Comparison of ENCODE assay signal across 11 cellular contexts in genomic region chr5:14269395-14269794, GRCh38.
DNase-seq lines count a peak whose midpoint lies in the region; FAIRE-seq and TF ChIP-seq lines count a peak whose summit lies in the region.
"Had no signal": no experiment of that assay in that cellular context is flagged by ENCODE, and none has a peak within 500 bp of the region (broad histone marks: within the 10 kb centered on the region; RNA-seq: fewer than 3 reads in every experiment).

No MANE protein-coding gene starts in this region.

- H3K9ac ChIP-seq in BLaER1 (no peak overlapping the region), H1 (replicated peaks in 1 of 4; ENCODE audit: extremely low read depth in 1 of 4, low read depth in 3 of 4, low read length in 3 of 4) (no peak overlapping the region)

- H3K4me2 ChIP-seq in BLaER1 (peak overlapping the region; percentile 78), H1 (ENCODE audit: insufficient read depth in 1 of 2, low read depth in 2 of 2, low read length in 2 of 2) (peak overlapping the region; percentile 10 to 50; a peak in 3 of 4 replicates)

- no peak overlapping the region for H3K4me3 ChIP-seq in BLaER1
- peak overlapping the region in 1 of 4 experiments; percentile 25; a peak in 1 of 8 replicates for H3K4me3 ChIP-seq in H1 (ENCODE audit: extremely low read depth in 1 of 4, insufficient read depth in 2 of 4, low read depth in 3 of 4, low read length in 4 of 4)

- no peak overlapping the region for H3K4ac ChIP-seq in H1 (replicated peaks; ENCODE audit: insufficient read length, low read depth, low read length)

- H2AFZ ChIP-seq in H1 (ENCODE audit: low read length) = no peak overlapping the region

- H3K36me3 ChIP-seq in BLaER1 (peaks cover 5% of the 10 kb centered on the region; the same call in 1 of the 2 replicates), H1 (ENCODE audit: control insufficient read depth in 2 of 4, insufficient read depth in 4 of 4, low read length in 3 of 4) (no peaks in the 10 kb centered on the region; a peak in 1 of 8 replicates)

- TF ChIP-seq POLR2A in H1 (IDR thresholded peaks at IDR 0.05; ENCODE audit: control extremely low read depth in 1 of 2, low read depth in 2 of 2, low read length in 2 of 2) = no peak

- CTCF ChIA-PET in H1 (lab: Charles Lee; ENCODE audit: partially characterized antibody) = interaction anchor here (0.8 to 5.4 kb wide), 19 partner anchors 8 to 283 kb away, joined by 3 to 30 read pairs (median 7); partner anchors contain the start of gene TRIO

- peak overlapping the region; percentile 71; the same call in 1 of the 2 replicates for H2BK5ac ChIP-seq in H1 (ENCODE audit: low read depth, low read length)

- H4K91ac ChIP-seq in H1 (replicated peaks; ENCODE audit: insufficient read length, low read length) = no peak overlapping the region

- H2BK15ac ChIP-seq in H1 (ENCODE audit: low read length) = no peak overlapping the region

- H3K14ac ChIP-seq in H1 (ENCODE audit: insufficient read length) = no peak overlapping the region

- no peak overlapping the region for H2BK12ac ChIP-seq in H1 (ENCODE audit: low read depth, low read length)

- no peaks in the 10 kb centered on the region for H3K23me2 ChIP-seq in H1 (ENCODE audit: low read depth, low read length)

- no peaks in the 10 kb centered on the region for H3K27me3 ChIP-seq in BLaER1
- H3K27me3 ChIP-seq in H1 (replicated peaks in 1 of 4; ENCODE audit: control insufficient read depth in 3 of 4, extremely low read depth in 1 of 4, insufficient read depth in 3 of 4, low read length in 3 of 4) = no peaks in the 10 kb centered on the region

- H2AK5ac ChIP-seq in H1 (ENCODE audit: low read depth, low read length) = no peak overlapping the region

- H3K27me3 Mint-ChIP-seq in nephron progenitor cell (ENCODE audit: low read depth, poor library complexity) = peaks cover 3% of the 10 kb centered on the region
- peaks cover 52% of the 10 kb centered on the region for H3K27me3 Mint-ChIP-seq in activated T-cell treated with anti-CD3 and anti-CD28 coated beads, Interleukin-2, amount 50 U/mL, for 24 hours

- no peak overlapping the region for H3K27ac ChIP-seq in BLaER1
- H3K27ac ChIP-seq in H1 (ENCODE audit: low read depth, low read length) = peak overlapping the region; percentile 64; the same call in 1 of the 2 replicates
- H3K27ac ChIP-seq: C4-2B had no signal

- no peak for TF ChIP-seq RAD21 in H1 (IDR thresholded peaks at IDR 0.05 in 1 of 2, conservative IDR thresholded peaks at IDR 0.05 in 1 of 2; ENCODE audit: low read depth in 2 of 2, low read length in 2 of 2)

- no peak overlapping the region for H3K18ac ChIP-seq in H1 (ENCODE audit: extremely low read depth, low read length)

- no peak overlapping the region for H4K8ac ChIP-seq in H1 (ENCODE audit: extremely low read depth, insufficient read depth, low read length)

- TF ChIP-seq CTCF in H1 (IDR thresholded peaks at IDR 0.05; ENCODE audit: control extremely low read depth in 1 of 3, insufficient read depth in 1 of 3, low read depth in 1 of 3, low read length in 3 of 3) (no peak), nephron progenitor cell (IDR thresholded peaks at IDR 0.05) (no peak)

- H2BK20ac ChIP-seq in H1 (ENCODE audit: low read length) = no peak overlapping the region

- no peaks in the 10 kb centered on the region for H3K9me3 Mint-ChIP-seq in nephron progenitor cell
- H3K9me3 Mint-ChIP-seq in activated T-cell treated with anti-CD3 and anti-CD28 coated beads, Interleukin-2, amount 50 U/mL, for 24 hours = no peaks in the 10 kb centered on the region

- H3K4me3 Mint-ChIP-seq in nephron progenitor cell = no peak overlapping the region
- H3K4me3 Mint-ChIP-seq in activated T-cell treated with anti-CD3 and anti-CD28 coated beads, Interleukin-2, amount 50 U/mL, for 24 hours = no peak overlapping the region

- H3K79me1 ChIP-seq in H1 (ENCODE audit: low read depth, low read length) = peaks cover 9% of the 10 kb centered on the region; the same call in 1 of the 2 replicates

- peaks cover 75% of the 10 kb centered on the region for H3K4me1 Mint-ChIP-seq in nephron progenitor cell
- H3K4me1 Mint-ChIP-seq in activated T-cell treated with anti-CD3 and anti-CD28 coated beads, Interleukin-2, amount 50 U/mL, for 24 hours (ENCODE audit: low read depth) = peaks cover 15% of the 10 kb centered on the region

- peaks cover 5% of the 10 kb centered on the region for H3K36me3 Mint-ChIP-seq in nephron progenitor cell (ENCODE audit: low read depth)
- no peaks in the 10 kb centered on the region for H3K36me3 Mint-ChIP-seq in activated T-cell treated with anti-CD3 and anti-CD28 coated beads, Interleukin-2, amount 50 U/mL, for 24 hours (ENCODE audit: low read depth)

- DNase-seq in NCI-H1417 treated with DMSO at 0.1 percent for 48 hours (lab: John Stamatoyannopoulos, UW) (peak; percentile 34), H1 (ENCODE audit: low read depth in 1 of 2, low spot score in 2 of 2) (no peak), nephron progenitor cell (no peak), NOMO-1 (lab: John Stamatoyannopoulos, UW; ENCODE audit: unreplicated experiment in 2 of 2) (no peak), SIG-M5 treated with dmso at 0.1 percent for 504 hours (lab: John Stamatoyannopoulos, UW; ENCODE audit: unreplicated experiment) (no peak), D341Med (ENCODE audit: low spot score) (no peak)
- DNase-seq in activated T-cell treated with anti-CD3 and anti-CD28 coated beads, Interleukin-2, amount 50 U/mL, for 24 hours = no peak
- DNase-seq: activated T-cell treated with anti-CD3 and anti-CD28 coated beads, Interleukin-2, amount 50 U/mL, for 48 hours had no signal

- WGBS in H1 (ENCODE audit: extremely low coverage in 1 of 2, insufficient coverage in 1 of 2, insufficient read length in 1 of 2, insufficient replicate concordance in 2 of 2, low coverage in 1 of 2, low lambda C conversion rate in 2 of 2, missing lambda C conversion rate in 1 of 2), 2 experiments = 31% methylated on average over 2 of the region's 2 CpGs; no CpG with 5 or more reads in 1 of the 2 experiments

- H3K27ac Mint-ChIP-seq in nephron progenitor cell = peak overlapping the region; percentile 95
- H3K27ac Mint-ChIP-seq in activated T-cell treated with anti-CD3 and anti-CD28 coated beads, Interleukin-2, amount 50 U/mL, for 24 hours = no peak overlapping the region

- POLR2A ChIA-PET in H1 (lab: Charles Lee; ENCODE audit: partially characterized antibody) = interaction anchor here (1.0 to 2.4 kb wide), 2 partner anchors 11 to 128 kb away, joined by 5 to 8 read pairs; no protein-coding TSS in a partner anchor

- FAIRE-seq in H1 (lab: Jason Lieb, UNC) = no peak
- FAIRE-seq: TTC549 had no signal

- no peak for TF ChIP-seq EP300 in H1 (IDR thresholded peaks at IDR 0.05; ENCODE audit: borderline replicate concordance in 1 of 2, low read depth in 2 of 2, low read length in 2 of 2)

- H4K20me1 ChIP-seq in BLaER1 (peaks cover 74% of the 10 kb centered on the region), H1 (replicated peaks in 1 of 2; ENCODE audit: control insufficient read depth in 1 of 2, insufficient read depth in 2 of 2, low read length in 2 of 2) (peaks cover 4 to 5% of the 10 kb centered on the region in 2 experiments)

- H4K5ac ChIP-seq in H1 (ENCODE audit: insufficient read length, low read depth, low read length) = no peak overlapping the region

- H2BK120ac ChIP-seq in H1 (replicated peaks; ENCODE audit: low read depth, low read length) = no peak overlapping the region

- H3K9me3 ChIP-seq in BLaER1 (no peaks in the 10 kb centered on the region), H1 (ENCODE audit: insufficient read depth in 2 of 2, low read depth in 1 of 2, low read length in 1 of 2) (no peaks in the 10 kb centered on the region)

- H3K79me2 ChIP-seq in H1 (ENCODE audit: control insufficient read depth in 1 of 2, insufficient read depth in 2 of 2, low read length in 2 of 2) = peaks cover 8 to 84% of the 10 kb centered on the region in 2 experiments; a peak in 3 of 4 replicates

- peaks cover 80% of the 10 kb centered on the region for H3K4me1 ChIP-seq in BLaER1
- peaks cover 9 to 29% (median 20%) of the 10 kb centered on the region in 4 experiments for H3K4me1 ChIP-seq in H1 (replicated peaks in 1 of 4; ENCODE audit: control insufficient read depth in 3 of 4, insufficient read depth in 4 of 4, low read length in 3 of 4)

- no peak overlapping the region for H3K56ac ChIP-seq in H1 (replicated peaks; ENCODE audit: insufficient read length, low read depth, low read length)

- no peak overlapping the region for H3K23ac ChIP-seq in H1 (ENCODE audit: insufficient read length)

TF ChIP-seq in H1, 55 proteins besides CTCF, POLR2A, EP300 and RAD21:
- TF ChIP-seq NANOG (IDR thresholded peaks at IDR 0.05; ENCODE audit: insufficient read depth, low read depth, low read length, poor library complexity, severe bottlenecking) (peak; percentile 51), CREB1 (IDR thresholded peaks at IDR 0.05) (no peak), TEAD4 (IDR thresholded peaks at IDR 0.05; ENCODE audit: low read depth, low read length) (0 out of 2 replicates have a peak, but pooled peaks have one; percentile 9), TBP (IDR thresholded peaks at IDR 0.05; ENCODE audit: low read depth, low read length) (0 out of 2 replicates have a peak, but pooled peaks have one; percentile 12)
